In genomic region chr1:44103270-44104131, GRCh38 we compare ENCODE assay signal across 13 cellular contexts. TPM values are rescaled to one million over a fixed set of nuclear protein-coding genes. Genes with fewer than 3 reads are reported as not detected.
DNase-seq lines count a peak whose midpoint lies in the region; ATAC-seq and TF ChIP-seq lines count a peak whose summit lies in the region.
"Had no signal": no experiment of that assay in that cellular context is flagged by ENCODE, and none has a peak within 500 bp of the region (broad histone marks: within the 10 kb centered on the region; RNA-seq: fewer than 3 reads in every experiment).

No MANE protein-coding gene starts in this region.

- peaks cover 10% of the 10 kb centered on the region for H3K4me1 ChIP-seq in GM23338 (ENCODE audit: insufficient read depth)

- no peaks in the 10 kb centered on the region for H3K9me3 Mint-ChIP-seq in GM23338
- H3K9me3 Mint-ChIP-seq in WTC11, result no peaks in the 10 kb centered on the region
- H3K9me3 Mint-ChIP-seq: stimulated activated naive CD8-positive, alpha-beta T cell treated with anti-CD3 and anti-CD28 coated beads, Interleukin-15, Interleukin-2, amounts not matched to agents 100 ng/mL and 50 ng/mL, for 24 hours had no signal

- H3K27ac Mint-ChIP-seq in GM23338 (no peak overlapping the region), WTC11 (no peak overlapping the region)
- H3K27ac Mint-ChIP-seq: stimulated activated naive CD8-positive, alpha-beta T cell treated with anti-CD3 and anti-CD28 coated beads, Interleukin-15, Interleukin-2, amounts not matched to agents 100 ng/mL and 50 ng/mL, for 24 hours had no signal

- H3F3A ChIP-seq in GM23338 (replicated peaks; ENCODE audit: low read depth), result no peaks in the 10 kb centered on the region

- no peak overlapping the region for H2AFZ ChIP-seq in GM23338

- ATAC-seq in GM23338, result no peak
- ATAC-seq in WTC11, result peak; percentile 30
- no peak for ATAC-seq in Right ventricle myocardium inferior
- no peak for ATAC-seq in HG02623 (IDR thresholded peaks at IDR 0.05; ENCODE audit: unreplicated experiment)
- no peak for ATAC-seq in GM19467 (IDR thresholded peaks at IDR 0.05; ENCODE audit: unreplicated experiment)

- no peaks in the 10 kb centered on the region for H3K79me2 ChIP-seq in GM23338 (replicated peaks; ENCODE audit: insufficient read depth)

- H3K4me3 ChIP-seq in AG04449 (ENCODE audit: low read depth, low read length) (no peak overlapping the region), GM23338 (no peak overlapping the region)

- H3K36me3 ChIP-seq in GM23338 (ENCODE audit: insufficient read depth), result no peaks in the 10 kb centered on the region

- H3K4me3 Mint-ChIP-seq in GM23338 (no peak overlapping the region), WTC11 (no peak overlapping the region)
- H3K4me3 Mint-ChIP-seq: stimulated activated naive CD8-positive, alpha-beta T cell treated with anti-CD3 and anti-CD28 coated beads, Interleukin-15, Interleukin-2, amounts not matched to agents 100 ng/mL and 50 ng/mL, for 24 hours had no signal

- TF ChIP-seq CTCF in AG04449 (IDR thresholded peaks at IDR 0.05; ENCODE audit: insufficient read depth, low read length, missing control alignments) (peak; percentile 27), GM23338 (conservative IDR thresholded peaks at IDR 0.05; ENCODE audit: low read depth in 2 of 2) (peak; percentile 28 to 76), WTC11 (IDR thresholded peaks at IDR 0.05) (no peak)

- H3K27ac ChIP-seq in GM23338 (ENCODE audit: low read depth), result no peak overlapping the region
- H3K27ac ChIP-seq: C4-2B, RWPE1 had no signal

- POLR2A ChIA-PET in AG04449 (lab: Yijun Ruan, JAX), result interaction anchor here (0.6 kb wide), 1 partner anchor 11 kb away, joined by 4 read pairs; no protein-coding TSS in a partner anchor
- POLR2A ChIA-PET in WTC11 (lab: Charles Lee), result no interaction called here

- CTCF ChIA-PET in AG04449 (lab: Yijun Ruan, JAX) (interaction anchor here (0.9 to 1.6 kb wide), 8 partner anchors 8 to 115 kb away, joined by 3 to 6 read pairs (median 4); no protein-coding TSS in a partner anchor), WTC11 (lab: Charles Lee) (interaction anchor here (0.7 to 2.7 kb wide), 39 partner anchors 9 to 549 kb away, joined by 3 to 23 read pairs (median 5); partner anchors contain the start of genes DMAP1 and KLF18)

- peaks cover 8% of the 10 kb centered on the region for H3K4me1 Mint-ChIP-seq in GM23338
- H3K4me1 Mint-ChIP-seq in WTC11, result peaks cover 8% of the 10 kb centered on the region

- no peak overlapping the region for H3K4me2 ChIP-seq in GM23338

- H3K36me3 Mint-ChIP-seq in GM23338 (ENCODE audit: low read depth) (no peaks in the 10 kb centered on the region), WTC11 (no peaks in the 10 kb centered on the region)

- H3K27me3 Mint-ChIP-seq in GM23338 (ENCODE audit: insufficient read depth, low read depth, poor library complexity) (peaks cover 5% of the 10 kb centered on the region), WTC11 (ENCODE audit: low read depth) (peaks cover 8% of the 10 kb centered on the region)

- DNase-seq in AG04449 (ENCODE audit: low read depth, low spot score) (no peak), GM23338 (ENCODE audit: low spot score) (peak; percentile 73), WTC11 (ENCODE audit: low spot score) (peak; percentile 84), kidney tubule cell (ENCODE audit: low spot score) (peak; percentile 9), midbrain (lab: John Stamatoyannopoulos, UW) (no peak), Right ventricle myocardium inferior (ENCODE audit: missing footprints) (no peak)
- DNase-seq: kidney glomerular epithelial cell had no signal

- no peaks in the 10 kb centered on the region; the same call in 1 of the 2 replicates for H4K20me1 ChIP-seq in GM23338 (replicated peaks; ENCODE audit: insufficient read depth)

- H3K27me3 ChIP-seq in GM23338 (ENCODE audit: insufficient read depth), result no peaks in the 10 kb centered on the region

- intact Hi-C loops in Right ventricle myocardium inferior (cut with DNase I), result no loop called here

- H3K9me2 ChIP-seq in GM23338 (ENCODE audit: insufficient read depth), result no peaks in the 10 kb centered on the region

TF ChIP-seq in GM23338, 12 proteins besides CTCF, POLR2A, EP300 and RAD21 (continues in another document):
- TF ChIP-seq ZNF114 (CRISPR knock-in tag; IDR thresholded peaks at IDR 0.05) (no peak), POLR2AphosphoS5 (IDR thresholded peaks at IDR 0.05; ENCODE audit: low read depth) (no peak), STAT1 (IDR thresholded peaks at IDR 0.05; ENCODE audit: unreplicated experiment) (no peak), CREB1 (CRISPR knock-in tag; IDR thresholded peaks at IDR 0.05; ENCODE audit: low read depth) (no peak), ETS1 (IDR thresholded peaks at IDR 0.05) (no peak), ZNF331 (CRISPR knock-in tag; IDR thresholded peaks at IDR 0.05; ENCODE audit: low read depth) (no peak)

TF ChIP-seq in WTC11, 78 proteins besides CTCF, POLR2A, EP300 and RAD21:
- no peak for TF ChIP-seq ZNF425 (CRISPR knock-in tag; conservative IDR thresholded peaks at IDR 0.05)
- TF ChIP-seq ETV6 (CRISPR knock-in tag; IDR thresholded peaks at IDR 0.05), result 0 out of 2 replicates have a peak, but pooled peaks have one; percentile 15
- no peak for TF ChIP-seq JUN (CRISPR knock-in tag; IDR thresholded peaks at IDR 0.05)

RNA-seq across cellular contexts. Expression of gene KLF17, which starts 15.1 kb away (rescaled TPM):
- not detected in 2 replicates for total RNA-seq in GM23338 (2014; rRNA removed; shearing (Covaris generic))
- not detected in 2 replicates for polyA plus RNA-seq in GM23338 (2016; fragmentation: Nextera tagmentation; extraction: Ambion mirVana)
- total RNA-seq in WTC11 (2021) (not detected in 3 replicates), Right ventricle myocardium inferior (not detected)

RNA-seq across cellular contexts. Expression of gene KLF18, which starts 37.9 kb away (rescaled TPM):
- total RNA-seq in GM23338 (2014; rRNA removed; shearing (Covaris generic)), result 0.16 and 0.35 TPM in 2 replicates
- not detected in 2 replicates for polyA plus RNA-seq in GM23338 (2016; fragmentation: Nextera tagmentation; extraction: Ambion mirVana)
- total RNA-seq in WTC11 (2021), result 0.05 to 0.09 TPM (median 0.09 TPM) in 3 replicates
- not detected for total RNA-seq in Right ventricle myocardium inferior
- total RNA-seq: omental fat pad had no signal

Comparison
In these comparisons a context has a peak if more than half of its experiments do, and no peak if none do; other contexts are left out.
1. DNase-seq: peak in GM23338 (single experiment), WTC11 (single experiment) and kidney tubule cell (single experiment); none in AG04449 (single experiment), midbrain (single experiment) and Right ventricle myocardium inferior (single experiment).